14 cellular contexts compared by ENCODE assay signal in genomic region chr6:38110407-38111025, GRCh38.
A peak's percentile ranks its signal among the peaks of the same experiment; 100 is the strongest.
DNase-seq lines count a peak whose midpoint lies in the region; ATAC-seq and TF ChIP-seq lines count a peak whose summit lies in the region.
"Had no signal": no experiment of that assay in that cellular context is flagged by ENCODE, and none has a peak within 500 bp of the region (broad histone marks: within the 10 kb centered on the region; RNA-seq: fewer than 3 reads in every experiment).

No MANE protein-coding gene starts in this region.

- H3K27ac ChIP-seq in heart left ventricle, result peak overlapping the region in 1 of 12 donors; percentile 35
- H3K27ac ChIP-seq: parathyroid adenoma, uterus had no signal

- H3K4me1 ChIP-seq in heart left ventricle, result peaks cover 0 to 34% (median 11%) of the 10 kb centered on the region in 12 donors
- H3K4me1 ChIP-seq: parathyroid adenoma, uterus had no signal

- 50 to 62% (median 53%) methylated on average over 9 of the region's 9 CpGs for WGBS in heart left ventricle, 4 donors

- H3K4me3 Mint-ChIP-seq in T-cell, result no peak overlapping the region
- H3K4me3 Mint-ChIP-seq: activated naive CD8-positive, alpha-beta T cell treated with anti-CD3 and anti-CD28 coated beads, Interleukin-2, amount 10 ng/mL, durations not matched to agents 7 days and 5 days; IgD-negative memory B cell had no signal

- H3K9me3 Mint-ChIP-seq in T-cell, result no peaks in the 10 kb centered on the region
- H3K9me3 Mint-ChIP-seq: activated naive CD8-positive, alpha-beta T cell treated with anti-CD3 and anti-CD28 coated beads, Interleukin-2, amount 10 ng/mL, durations not matched to agents 7 days and 5 days; IgD-negative memory B cell had no signal

- DNase-seq in Right ventricle myocardium superior, result peak; percentile 47
- no peak for DNase-seq in cardiac septum (ENCODE audit: low spot score)
- peak; percentile 97 for DNase-seq in NCI-H69 (lab: John Stamatoyannopoulos, UW)
- DNase-seq in heart left ventricle, result peak in 1 of 5 donors; percentile 37
- no peak for DNase-seq in T-cell
- DNase-seq in kidney tubule cell (ENCODE audit: low spot score), result no peak
- DNase-seq: activated naive CD8-positive, alpha-beta T cell treated with anti-CD3 and anti-CD28 coated beads, Interleukin-2, amount 10 ng/mL, durations not matched to agents 7 days and 5 days had no signal

- peaks cover 0 to 12% (median 0%) of the 10 kb centered on the region in 9 donors for H3K36me3 ChIP-seq in heart left ventricle
- H3K36me3 ChIP-seq: uterus had no signal

- H3K4me3 ChIP-seq in heart left ventricle, result no peak overlapping the region
- H3K4me3 ChIP-seq: uterus had no signal

- ATAC-seq in Right ventricle myocardium superior (ENCODE audit: poor library complexity), result peak; percentile 73
- peak; percentile 62 to 87 (median 82) for ATAC-seq in heart left ventricle
- no peak for ATAC-seq in HG03095 (IDR thresholded peaks at IDR 0.05; ENCODE audit: unreplicated experiment)
- no peak for ATAC-seq in T-cell (replicated peaks in 1 of 4)
- ATAC-seq in GM18861 (IDR thresholded peaks at IDR 0.05; ENCODE audit: unreplicated experiment), result no peak
- ATAC-seq: activated CD4-positive, CD25-positive, alpha-beta regulatory T cell treated with anti-CD3 and anti-CD28 coated beads, Interleukin-2, amount 50 U/mL, for 24 hours; Panc1 had no signal

- POLR2A ChIA-PET in T-cell (lab: Charles Lee), result no interaction called here

- no peaks in the 10 kb centered on the region for H3K27me3 Mint-ChIP-seq in T-cell
- H3K27me3 Mint-ChIP-seq: activated naive CD8-positive, alpha-beta T cell treated with anti-CD3 and anti-CD28 coated beads, Interleukin-2, amount 10 ng/mL, durations not matched to agents 7 days and 5 days; IgD-negative memory B cell had no signal

- no peak for TF ChIP-seq CTCF in heart left ventricle (IDR thresholded peaks at IDR 0.05)

- no peak for TF ChIP-seq POLR2A in heart left ventricle (IDR thresholded peaks at IDR 0.05)

- no peaks in the 10 kb centered on the region for H3K9me3 ChIP-seq in heart left ventricle
- H3K9me3 ChIP-seq: uterus had no signal

- CTCF ChIA-PET in T-cell (lab: Charles Lee), result interaction anchor here in 1 of 2 donors (0.7 kb wide), 1 partner anchor 9 kb away, joined by 3 read pairs; no protein-coding TSS in a partner anchor

- intact Hi-C loops in Right ventricle myocardium superior (cut with DNase I) (no loop called here), cardiac septum (cut with DNase I) (no loop called here), heart left ventricle (cut with DNase I) (no loop called here)

- H3K4me1 Mint-ChIP-seq in T-cell, result peaks cover 19 to 44% (median 39%) of the 10 kb centered on the region in 3 donors

- peaks cover 23% of the 10 kb centered on the region for H3K36me3 Mint-ChIP-seq in T-cell

- H3K27ac Mint-ChIP-seq in T-cell, result no peak overlapping the region
- H3K27ac Mint-ChIP-seq: activated naive CD8-positive, alpha-beta T cell treated with anti-CD3 and anti-CD28 coated beads, Interleukin-2, amount 10 ng/mL, durations not matched to agents 7 days and 5 days had no signal

- no peaks in the 10 kb centered on the region for H3K27me3 ChIP-seq in heart left ventricle
- H3K27me3 ChIP-seq: uterus had no signal

Comparison
In these comparisons a context has a peak if more than half of its experiments do, and no peak if none do; other contexts are left out.
1. DNase-seq: peak in Right ventricle myocardium superior (single experiment) and NCI-H69 (single experiment); none in cardiac septum (single experiment), T-cell (0 of 34) and kidney tubule cell (single experiment).
2. ATAC-seq: peak in Right ventricle myocardium superior (single experiment) and heart left ventricle (4 of 4); none in HG03095 (single experiment), T-cell (0 of 4) and GM18861 (single experiment).